ENCODE assay signal across 10 cellular contexts in the genomic region with DNA sequence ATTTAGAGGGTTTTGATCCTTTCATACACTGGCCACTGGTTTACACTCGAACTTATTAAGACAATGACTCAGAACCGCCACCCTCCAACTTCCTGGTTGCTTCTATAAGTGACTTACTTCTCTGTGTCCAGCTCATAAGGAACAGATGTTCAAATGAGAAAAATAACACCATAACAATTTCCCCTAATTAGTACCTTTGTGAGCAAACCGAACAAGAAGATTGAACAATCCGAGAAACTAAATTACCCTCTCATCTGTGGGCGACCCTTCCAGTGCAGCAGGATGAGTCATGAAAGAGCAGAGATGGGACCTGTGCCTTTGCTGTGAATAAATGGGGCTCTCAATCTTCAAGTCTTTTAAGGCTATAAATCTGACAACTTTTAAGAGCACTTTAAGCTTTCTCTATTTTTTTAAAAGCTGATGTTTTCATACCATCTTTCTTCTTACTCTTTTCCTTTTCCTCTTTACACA.
A peak's percentile ranks its signal among the peaks of the same experiment; 100 is the strongest.
DNase-seq lines count a peak whose midpoint lies in the region; ATAC-seq and TF ChIP-seq lines count a peak whose summit lies in the region.
"Had no signal": no experiment of that assay in that cellular context is flagged by ENCODE, and none has a peak within 500 bp of the region (broad histone marks: within the 10 kb centered on the region; RNA-seq: fewer than 3 reads in every experiment).

No MANE protein-coding gene starts in this region.

- peak; percentile 75 for ATAC-seq in natural killer cell treated with Interleukin-12 subunit alpha and Interleukin-12 subunit beta and Interleukin-15 and Interleukin-18, amount 100 ng/mL, for 72 hours
- no peak for ATAC-seq in natural killer cell
- peak; percentile 76 for ATAC-seq in HG03280 (IDR thresholded peaks at IDR 0.05; ENCODE audit: unreplicated experiment)

- intact Hi-C loops in natural killer cell (cut with micrococcal nuclease) (no loop called here), Caco-2 (cut with micrococcal nuclease; ENCODE audit: unreplicated experiment) (no loop called here)

- H3K36me3 ChIP-seq in Caco-2 (ENCODE audit: control insufficient read depth, insufficient read depth, low read length), result no peaks in the 10 kb centered on the region
- H3K36me3 ChIP-seq: ascending aorta had no signal

- no peak for DNase-seq in natural killer cell treated with Interleukin-12 subunit alpha and Interleukin-12 subunit beta and Interleukin-15 and Interleukin-18, amount 100 ng/mL, for 72 hours (ENCODE audit: low spot score)
- no peak for DNase-seq in natural killer cell
- peak; percentile 38 for DNase-seq in amniotic epithelial cell (ENCODE audit: low read depth)
- no peak for DNase-seq in NCI-H510A (lab: John Stamatoyannopoulos, UW)
- no peak for DNase-seq in Caco-2
- no peak for DNase-seq in RWPE1 (ENCODE audit: low spot score)
- no peak for DNase-seq in NCI-H1048 (lab: John Stamatoyannopoulos, UW)
- DNase-seq: CD4-positive, alpha-beta memory T cell had no signal

- no peak overlapping the region for H3K27ac ChIP-seq in RWPE1
- H3K27ac ChIP-seq: ascending aorta had no signal

- POLR2A ChIA-PET in Caco-2 (lab: Charles Lee), result no interaction called here
- POLR2A ChIA-PET in RWPE1 (lab: Yijun Ruan, JAX; ENCODE audit: low non-redundant PET), result no interaction called here

- peak overlapping the region; percentile 32 for H3K4me3 Mint-ChIP-seq in natural killer cell treated with Interleukin-12 subunit alpha and Interleukin-12 subunit beta and Interleukin-15 and Interleukin-18, amount 100 ng/mL, for 72 hours
- no peak overlapping the region for H3K4me3 Mint-ChIP-seq in natural killer cell
- no peak overlapping the region for H3K4me3 Mint-ChIP-seq in Caco-2 (ENCODE audit: unreplicated experiment)
- H3K4me3 Mint-ChIP-seq: CD4-positive, alpha-beta memory T cell had no signal

- peak overlapping the region; percentile 60 to 68 for H3K27ac Mint-ChIP-seq in natural killer cell treated with Interleukin-12 subunit alpha and Interleukin-12 subunit beta and Interleukin-15 and Interleukin-18, amount 100 ng/mL, for 72 hours
- H3K27ac Mint-ChIP-seq in natural killer cell (no peak overlapping the region), Caco-2 (ENCODE audit: unreplicated experiment) (no peak overlapping the region)
- H3K27ac Mint-ChIP-seq: CD4-positive, alpha-beta memory T cell had no signal

- peaks cover 6% of the 10 kb centered on the region for H3K36me3 Mint-ChIP-seq in natural killer cell treated with Interleukin-12 subunit alpha and Interleukin-12 subunit beta and Interleukin-15 and Interleukin-18, amount 100 ng/mL, for 72 hours
- H3K36me3 Mint-ChIP-seq in natural killer cell (no peaks in the 10 kb centered on the region), Caco-2 (ENCODE audit: insufficient read depth, unreplicated experiment) (no peaks in the 10 kb centered on the region)
- H3K36me3 Mint-ChIP-seq: CD4-positive, alpha-beta memory T cell had no signal

- no TSS peak for BruUV-seq in Caco-2 (replicated peaks; lab: Mats Ljungman, UMichigan)

- no peaks in the 10 kb centered on the region for H3K9me3 ChIP-seq in Caco-2
- H3K9me3 ChIP-seq: ascending aorta had no signal

- H3K4me1 ChIP-seq in Caco-2, result no peaks in the 10 kb centered on the region
- H3K4me1 ChIP-seq: ascending aorta had no signal

- CTCF ChIA-PET in Caco-2 (lab: Charles Lee), result no interaction called here
- CTCF ChIA-PET in RWPE1 (lab: Yijun Ruan, JAX), result no interaction called here

- peaks cover 16 to 17% of the 10 kb centered on the region in 2 donors for H3K4me1 Mint-ChIP-seq in natural killer cell treated with Interleukin-12 subunit alpha and Interleukin-12 subunit beta and Interleukin-15 and Interleukin-18, amount 100 ng/mL, for 72 hours (ENCODE audit: low read depth in 2 of 2)
- peaks cover 7 to 17% of the 10 kb centered on the region in 2 donors for H3K4me1 Mint-ChIP-seq in natural killer cell
- H3K4me1 Mint-ChIP-seq in Caco-2 (ENCODE audit: low read depth, unreplicated experiment), result no peaks in the 10 kb centered on the region

- no peaks in the 10 kb centered on the region for H3K27me3 ChIP-seq in Caco-2 (replicated peaks; ENCODE audit: control insufficient read depth, insufficient read depth, low read length)
- H3K27me3 ChIP-seq: ascending aorta had no signal

- no peaks in the 10 kb centered on the region for H3K9me3 Mint-ChIP-seq in natural killer cell treated with Interleukin-12 subunit alpha and Interleukin-12 subunit beta and Interleukin-15 and Interleukin-18, amount 100 ng/mL, for 72 hours
- no peaks in the 10 kb centered on the region for H3K9me3 Mint-ChIP-seq in natural killer cell
- peaks cover 17% of the 10 kb centered on the region for H3K9me3 Mint-ChIP-seq in Caco-2 (ENCODE audit: unreplicated experiment)

- TF ChIP-seq CTCF in natural killer cell (IDR thresholded peaks at IDR 0.05), result no peak
- no peak for TF ChIP-seq CTCF in Caco-2 (IDR thresholded peaks at IDR 0.05; ENCODE audit: insufficient read depth in 1 of 2, low read depth in 1 of 2, low read length in 1 of 2, severe bottlenecking in 1 of 2, unreplicated experiment in 1 of 2)
- TF ChIP-seq CTCF in RWPE1 (conservative IDR thresholded peaks at IDR 0.05; ENCODE audit: low read depth), result no peak

- no peaks in the 10 kb centered on the region for H3K27me3 Mint-ChIP-seq in natural killer cell treated with Interleukin-12 subunit alpha and Interleukin-12 subunit beta and Interleukin-15 and Interleukin-18, amount 100 ng/mL, for 72 hours
- no peaks in the 10 kb centered on the region for H3K27me3 Mint-ChIP-seq in natural killer cell (ENCODE audit: low read depth in 2 of 2)
- no peaks in the 10 kb centered on the region for H3K27me3 Mint-ChIP-seq in Caco-2 (ENCODE audit: insufficient read depth, unreplicated experiment)
- H3K27me3 Mint-ChIP-seq: CD4-positive, alpha-beta memory T cell had no signal

- no peak overlapping the region for H3K4me3 ChIP-seq in Caco-2 (ENCODE audit: low read depth, low read length)
- H3K4me3 ChIP-seq: ascending aorta had no signal

Comparison
In these comparisons a context has a peak if more than half of its experiments do, and no peak if none do; other contexts are left out.
1. ATAC-seq: peak in natural killer cell treated with Interleukin-12 subunit alpha and Interleukin-12 subunit beta and Interleukin-15 and Interleukin-18, amount 100 ng/mL, for 72 hours (2 of 2) and HG03280 (single experiment); none in natural killer cell (0 of 3).
2. H3K27ac Mint-ChIP-seq: peak in natural killer cell treated with Interleukin-12 subunit alpha and Interleukin-12 subunit beta and Interleukin-15 and Interleukin-18, amount 100 ng/mL, for 72 hours (2 of 2); none in natural killer cell (0 of 2) and Caco-2 (single experiment).